Comparison of ENCODE assay signal across 20 cellular contexts in genomic region chr16:3738128-3738527, GRCh38. TPM values are rescaled to one million over a fixed set of nuclear protein-coding genes. Genes with fewer than 3 reads are reported as not detected.
A peak's percentile ranks its signal among the peaks of the same experiment; 100 is the strongest.
DNase-seq lines count a peak whose midpoint lies in the region; ATAC-seq and TF ChIP-seq lines count a peak whose summit lies in the region.
"Had no signal": no experiment of that assay in that cellular context is flagged by ENCODE, and none has a peak within 500 bp of the region (broad histone marks: within the 10 kb centered on the region; RNA-seq: fewer than 3 reads in every experiment).

No MANE protein-coding gene starts in this region.

- no peak for ATAC-seq in WTC11
- ATAC-seq in stimulated activated naive CD8-positive, alpha-beta T cell treated with anti-CD3 and anti-CD28 coated beads, Interleukin-15, amount 100 ng/mL, for 72 hours: no peak
- no peak for ATAC-seq in naive thymus-derived CD8-positive, alpha-beta T cell
- ATAC-seq in GM18909 (IDR thresholded peaks at IDR 0.05; ENCODE audit: poor library complexity, unreplicated experiment): no peak

- POLR2A ChIA-PET in HEK293T (lab: Yijun Ruan, JAX) (interaction anchor here (0.7 kb wide), 1 partner anchor 21 kb away, joined by 3 read pairs; the partner anchor contains the start of gene TRAP1), WTC11 (lab: Charles Lee) (interaction anchor here (0.6 kb wide), 1 partner anchor 34 kb away, joined by 3 read pairs; no protein-coding TSS in a partner anchor)
- POLR2A ChIA-PET in naive thymus-derived CD8-positive, alpha-beta T cell (lab: Charles Lee): interaction anchor here (1.4 kb wide), 1 partner anchor 20 kb away, joined by 3 read pairs; no protein-coding TSS in a partner anchor

- CTCF ChIA-PET in HEK293T (lab: Yijun Ruan, JAX): interaction anchor here (0.6 kb wide), 1 partner anchor 83 kb away, joined by 3 read pairs; no protein-coding TSS in a partner anchor
- CTCF ChIA-PET in WTC11 (lab: Charles Lee): no interaction called here

- DNase-seq in HEK293T (ENCODE audit: extremely low spot score) (no peak), WTC11 (ENCODE audit: low spot score) (no peak), nephron progenitor cell (no peak), NCI-H2029 (lab: John Stamatoyannopoulos, UW) (no peak)
- DNase-seq in stimulated activated naive CD8-positive, alpha-beta T cell treated with anti-CD3 and anti-CD28 coated beads, Interleukin-15, amount 100 ng/mL, for 72 hours: no peak
- DNase-seq in naive thymus-derived CD8-positive, alpha-beta T cell: no peak
- DNase-seq: Caco-2; CD4-positive, alpha-beta memory T cell; DMS 273 treated with DMSO at 0.1 percent for 48 hours; DND-41; GOT3; HCEC 1CT; MV-4-11; NCI-H1105 treated with DMSO at 0.1 percent for 48 hours; NCI-H2081; NCI-H2171 treated with DMSO at 0.1 percent for 48 hours; NCI-H526; OCI-M1; SJCRH30 had no signal

- H3K4me1 Mint-ChIP-seq in WTC11 (peaks cover 2% of the 10 kb centered on the region; the same call in 1 of the 2 replicates), nephron progenitor cell (peaks cover 8% of the 10 kb centered on the region)
- H3K4me1 Mint-ChIP-seq in stimulated activated naive CD8-positive, alpha-beta T cell treated with anti-CD3 and anti-CD28 coated beads, Interleukin-15, amount 100 ng/mL, for 72 hours: no peaks in the 10 kb centered on the region
- H3K4me1 Mint-ChIP-seq in naive thymus-derived CD8-positive, alpha-beta T cell: peaks cover 0 to 7% (median 3%) of the 10 kb centered on the region in 4 donors
- H3K4me1 Mint-ChIP-seq: CD4-positive, alpha-beta memory T cell had no signal

- TF ChIP-seq CTCF in WTC11 (IDR thresholded peaks at IDR 0.05): no peak
- no peak for TF ChIP-seq CTCF in nephron progenitor cell (IDR thresholded peaks at IDR 0.05)

- no peak overlapping the region for H3K4me3 Mint-ChIP-seq in WTC11
- no peak overlapping the region for H3K4me3 Mint-ChIP-seq in nephron progenitor cell
- H3K4me3 Mint-ChIP-seq in stimulated activated naive CD8-positive, alpha-beta T cell treated with anti-CD3 and anti-CD28 coated beads, Interleukin-15, amount 100 ng/mL, for 72 hours: no peak overlapping the region
- H3K4me3 Mint-ChIP-seq in naive thymus-derived CD8-positive, alpha-beta T cell: no peak overlapping the region
- H3K4me3 Mint-ChIP-seq: CD4-positive, alpha-beta memory T cell had no signal

- H3K36me3 Mint-ChIP-seq in WTC11: peaks cover 82% of the 10 kb centered on the region
- H3K36me3 Mint-ChIP-seq in nephron progenitor cell (ENCODE audit: low read depth): peaks cover 93% of the 10 kb centered on the region
- peaks cover 0 to 95% (median 26%) of the 10 kb centered on the region in 3 donors for H3K36me3 Mint-ChIP-seq in naive thymus-derived CD8-positive, alpha-beta T cell

- H3K27ac Mint-ChIP-seq in WTC11 (peak overlapping the region; percentile 65), nephron progenitor cell (peak overlapping the region; percentile 64)
- H3K27ac Mint-ChIP-seq in stimulated activated naive CD8-positive, alpha-beta T cell treated with anti-CD3 and anti-CD28 coated beads, Interleukin-15, amount 100 ng/mL, for 72 hours: peak overlapping the region; percentile 72 to 89
- H3K27ac Mint-ChIP-seq in naive thymus-derived CD8-positive, alpha-beta T cell: peak overlapping the region in 3 of 10 donors; percentile 29 to 48 (median 41)

- H3K9me3 Mint-ChIP-seq in WTC11: peaks cover 5% of the 10 kb centered on the region
- no peaks in the 10 kb centered on the region for H3K9me3 Mint-ChIP-seq in nephron progenitor cell
- no peaks in the 10 kb centered on the region for H3K9me3 Mint-ChIP-seq in stimulated activated naive CD8-positive, alpha-beta T cell treated with anti-CD3 and anti-CD28 coated beads, Interleukin-15, amount 100 ng/mL, for 72 hours
- H3K9me3 Mint-ChIP-seq in naive thymus-derived CD8-positive, alpha-beta T cell: no peaks in the 10 kb centered on the region

- H3K27me3 Mint-ChIP-seq in WTC11 (ENCODE audit: low read depth) (no peaks in the 10 kb centered on the region; the same call in 1 of the 2 replicates), nephron progenitor cell (ENCODE audit: low read depth, poor library complexity) (no peaks in the 10 kb centered on the region)
- H3K27me3 Mint-ChIP-seq in stimulated activated naive CD8-positive, alpha-beta T cell treated with anti-CD3 and anti-CD28 coated beads, Interleukin-15, amount 100 ng/mL, for 72 hours: no peaks in the 10 kb centered on the region
- H3K27me3 Mint-ChIP-seq in naive thymus-derived CD8-positive, alpha-beta T cell: no peaks in the 10 kb centered on the region
- H3K27me3 Mint-ChIP-seq: CD4-positive, alpha-beta memory T cell had no signal

TF ChIP-seq in HEK293T, 16 proteins besides CTCF, POLR2A, EP300 and RAD21:
- TF ChIP-seq SUZ12 (IDR thresholded peaks at IDR 0.05) (no peak), ZNF384 (IDR thresholded peaks at IDR 0.05) (peak; percentile 52)

TF ChIP-seq in WTC11, 78 proteins besides CTCF, POLR2A, EP300 and RAD21:
- TF ChIP-seq ZBTB43 (CRISPR knock-in tag; IDR thresholded peaks at IDR 0.05): no peak
- no peak for TF ChIP-seq ZNF416 (CRISPR knock-in tag; IDR thresholded peaks at IDR 0.05)
- TF ChIP-seq USF1 (CRISPR knock-in tag; IDR thresholded peaks at IDR 0.05): no peak
- TF ChIP-seq ATF6 (CRISPR knock-in tag; IDR thresholded peaks at IDR 0.05): no peak

RNA-seq across cellular contexts. Expression of gene TRAP1, which starts 20.8 kb away (rescaled TPM):
- total RNA-seq in WTC11 (2021): 275 to 290 TPM (median 285 TPM) in 3 replicates
- 100 to 1,000 TPM; 155 to 158 TPM for total RNA-seq in naive thymus-derived CD8-positive, alpha-beta T cell
- polyA plus RNA-seq in naive thymus-derived CD8-positive, alpha-beta T cell: 10 to 100 TPM; 57.1 to 79.1 (median 58.6) TPM
